Comparison of ENCODE assay signal across 11 cellular contexts in the genomic region with DNA sequence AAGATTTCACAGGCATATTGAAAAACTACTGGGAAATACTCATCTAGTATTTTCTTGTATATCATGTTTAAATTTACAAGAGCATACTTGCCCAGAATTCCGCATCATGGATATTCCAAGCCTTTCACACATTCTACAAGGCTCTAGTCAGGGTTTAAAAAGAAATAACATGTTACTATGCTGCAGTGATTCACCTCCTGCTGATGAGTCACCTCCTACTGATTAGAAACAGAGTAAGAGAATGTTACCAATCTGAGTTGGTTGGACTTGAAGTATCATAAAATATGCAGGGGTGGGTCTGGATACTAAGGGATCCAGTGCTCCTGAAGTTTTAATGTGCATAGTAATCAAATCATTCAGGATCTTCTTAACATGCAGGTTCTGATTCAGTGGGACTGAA.
DNase-seq lines count a peak whose midpoint lies in the region; ATAC-seq and TF ChIP-seq lines count a peak whose summit lies in the region.
"Had no signal": no experiment of that assay in that cellular context is flagged by ENCODE, and none has a peak within 500 bp of the region (broad histone marks: within the 10 kb centered on the region; RNA-seq: fewer than 3 reads in every experiment).

No MANE protein-coding gene starts in this region.

- ATAC-seq in GM19397 (IDR thresholded peaks at IDR 0.05; ENCODE audit: unreplicated experiment) (no peak), GM18868 (IDR thresholded peaks at IDR 0.05; ENCODE audit: unreplicated experiment) (no peak)

- H3K27ac ChIP-seq in vagina: peak overlapping the region; percentile 74
- H3K27ac ChIP-seq: 22Rv1, KMS-11 had no signal

- peaks cover 28% of the 10 kb centered on the region for H3K4me1 ChIP-seq in vagina

- H3K27me3 ChIP-seq in vagina: no peaks in the 10 kb centered on the region

- intact Hi-C loops in vagina (cut with DNase I): no loop called here

- DNase-seq in DMS 273 (lab: John Stamatoyannopoulos, UW; ENCODE audit: unreplicated experiment) (peak; percentile 19), DMS 273 treated with DMSO at 0.1 percent for 48 hours (lab: John Stamatoyannopoulos, UW) (no peak), astrocyte of the cerebellum (ENCODE audit: low read depth) (peak; percentile 59), iPS-NIHi7 (ENCODE audit: extremely low spot score) (peak; percentile 34), vagina (ENCODE audit: extremely low spot score in 2 of 2) (no peak), SIG-M5 (lab: John Stamatoyannopoulos, UW) (no peak)
- DNase-seq: cortex of kidney had no signal

- no peak overlapping the region for H3K4me3 ChIP-seq in astrocyte of the cerebellum (ENCODE audit: low read depth, low read length)
- H3K4me3 ChIP-seq in vagina: no peak overlapping the region

- no peaks in the 10 kb centered on the region for H3K36me3 ChIP-seq in vagina

- in situ Hi-C loops in astrocyte of the cerebellum (cut with HindIII; ENCODE audit: low sequenced_read_pairs): no loop called here

- H3K9me3 ChIP-seq in vagina: no peaks in the 10 kb centered on the region

- no peak for TF ChIP-seq POLR2A in vagina (IDR thresholded peaks at IDR 0.05)

- no peak for TF ChIP-seq CTCF in astrocyte of the cerebellum (IDR thresholded peaks at IDR 0.05; ENCODE audit: low read depth, low read length, missing control alignments)
- no peak for TF ChIP-seq CTCF in vagina (IDR thresholded peaks at IDR 0.05)

Comparison
In these comparisons a context has a peak if more than half of its experiments do, and no peak if none do; other contexts are left out.
1. DNase-seq: peak in DMS 273 (single experiment), astrocyte of the cerebellum (single experiment) and iPS-NIHi7 (single experiment); none in DMS 273 treated with DMSO at 0.1 percent for 48 hours (single experiment), vagina (0 of 2) and SIG-M5 (single experiment).